ENCODE assay signal across 1 cellular context in the genomic region with DNA sequence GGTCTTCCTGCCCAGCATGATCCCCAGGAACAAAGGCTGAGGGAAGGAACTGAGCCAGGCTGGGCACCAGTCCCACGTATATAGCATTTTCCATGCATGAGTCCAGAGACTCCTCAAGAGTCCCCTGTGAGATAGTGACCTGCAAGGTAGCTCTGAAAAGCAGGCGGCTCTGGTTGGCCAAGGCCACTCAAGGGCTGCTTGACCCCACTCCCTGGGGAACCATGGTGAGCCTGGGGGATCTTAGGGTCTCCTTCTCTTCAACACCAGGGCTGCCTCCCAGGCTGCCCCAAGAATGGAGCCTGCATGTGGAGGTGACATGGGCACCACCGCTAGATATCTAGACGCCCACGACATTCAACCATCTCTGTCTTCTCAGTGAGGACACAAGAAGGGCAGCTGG.
TF ChIP-seq lines count a peak whose summit lies in the region.

No MANE protein-coding gene starts in this region.

TF ChIP-seq in H1, 55 proteins besides CTCF, POLR2A, EP300 and RAD21:
- TF ChIP-seq YY1 (IDR thresholded peaks at IDR 0.05; ENCODE audit: low read depth, low read length) (no peak), EGR1 (IDR thresholded peaks at IDR 0.05; ENCODE audit: borderline replicate concordance, low read depth, low read length) (no peak), TEAD4 (IDR thresholded peaks at IDR 0.05; ENCODE audit: low read depth, low read length) (no peak), BCL11A (IDR thresholded peaks at IDR 0.05; ENCODE audit: low read depth in 2 of 2, low read length in 2 of 2) (no peak)
